Comparison of ENCODE assay signal across 2 cellular contexts in the genomic region with DNA sequence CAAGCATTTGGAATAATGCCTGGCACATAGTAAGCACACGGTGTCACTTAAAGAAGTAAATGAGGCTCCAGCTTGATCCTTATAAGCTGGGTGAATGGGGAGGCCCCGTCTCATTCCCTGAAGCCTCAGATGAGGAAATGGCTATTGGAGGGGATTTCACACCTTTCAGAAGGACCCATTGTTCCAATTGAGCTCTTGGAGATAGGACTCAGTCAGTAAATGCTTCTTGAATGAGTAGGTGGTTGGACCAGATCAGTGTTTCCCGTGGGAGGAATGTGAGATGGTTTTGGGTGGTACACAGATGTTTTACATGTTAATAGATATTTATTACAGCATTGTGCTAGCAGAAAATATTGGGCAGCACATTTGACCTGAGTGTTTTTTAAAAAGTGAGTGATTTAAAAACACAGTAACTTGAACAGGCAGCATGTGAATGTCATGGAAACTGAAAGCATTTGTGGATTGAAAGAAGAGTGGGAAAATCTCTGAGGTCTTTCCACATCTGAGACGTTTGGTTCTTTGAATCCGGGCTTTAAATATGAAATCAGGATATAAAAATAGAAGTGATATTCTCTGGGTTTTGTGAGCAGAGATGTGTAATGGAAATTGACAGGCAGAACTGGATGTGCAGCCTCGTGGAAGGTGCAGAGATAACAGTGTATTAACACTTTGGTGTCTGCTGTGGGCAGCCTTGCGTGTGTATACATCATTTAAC.
TF ChIP-seq lines count a peak whose summit lies in the region.

No MANE protein-coding gene starts in this region.

TF ChIP-seq in K562, 482 proteins besides CTCF, POLR2A, EP300 and RAD21:
- TF ChIP-seq, protein P1, sequence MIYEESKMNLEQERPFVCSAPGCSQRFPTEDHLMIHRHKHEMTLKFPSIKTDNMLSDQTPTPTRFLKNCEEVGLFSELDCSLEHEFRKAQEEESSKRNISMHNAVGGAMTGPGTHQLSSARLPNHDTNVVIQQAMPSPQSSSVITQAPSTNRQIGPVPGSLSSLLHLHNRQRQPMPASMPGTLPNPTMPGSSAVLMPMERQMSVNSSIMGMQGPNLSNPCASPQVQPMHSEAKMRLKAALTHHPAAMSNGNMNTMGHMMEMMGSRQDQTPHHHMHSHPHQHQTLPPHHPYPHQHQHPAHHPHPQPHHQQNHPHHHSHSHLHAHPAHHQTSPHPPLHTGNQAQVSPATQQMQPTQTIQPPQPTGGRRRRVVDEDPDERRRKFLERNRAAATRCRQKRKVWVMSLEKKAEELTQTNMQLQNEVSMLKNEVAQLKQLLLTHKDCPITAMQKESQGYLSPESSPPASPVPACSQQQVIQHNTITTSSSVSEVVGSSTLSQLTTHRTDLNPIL (CRISPR knock-in tag; IDR thresholded peaks at IDR 0.05) = no peak
- no peak for TF ChIP-seq NRF1 (conservative IDR thresholded peaks at IDR 0.05 in 1 of 2, IDR thresholded peaks at IDR 0.05 in 1 of 2)
- TF ChIP-seq, protein P2, sequence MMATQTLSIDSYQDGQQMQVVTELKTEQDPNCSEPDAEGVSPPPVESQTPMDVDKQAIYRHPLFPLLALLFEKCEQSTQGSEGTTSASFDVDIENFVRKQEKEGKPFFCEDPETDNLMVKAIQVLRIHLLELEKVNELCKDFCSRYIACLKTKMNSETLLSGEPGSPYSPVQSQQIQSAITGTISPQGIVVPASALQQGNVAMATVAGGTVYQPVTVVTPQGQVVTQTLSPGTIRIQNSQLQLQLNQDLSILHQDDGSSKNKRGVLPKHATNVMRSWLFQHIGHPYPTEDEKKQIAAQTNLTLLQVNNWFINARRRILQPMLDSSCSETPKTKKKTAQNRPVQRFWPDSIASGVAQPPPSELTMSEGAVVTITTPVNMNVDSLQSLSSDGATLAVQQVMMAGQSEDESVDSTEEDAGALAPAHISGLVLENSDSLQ (IDR thresholded peaks at IDR 0.05) = 0 out of 2 replicates have a peak, but pooled peaks have one; percentile 19

TF ChIP-seq in liver, 16 proteins besides CTCF, POLR2A, EP300 and RAD21 (continued from another document):
- TF ChIP-seq, protein P3, sequence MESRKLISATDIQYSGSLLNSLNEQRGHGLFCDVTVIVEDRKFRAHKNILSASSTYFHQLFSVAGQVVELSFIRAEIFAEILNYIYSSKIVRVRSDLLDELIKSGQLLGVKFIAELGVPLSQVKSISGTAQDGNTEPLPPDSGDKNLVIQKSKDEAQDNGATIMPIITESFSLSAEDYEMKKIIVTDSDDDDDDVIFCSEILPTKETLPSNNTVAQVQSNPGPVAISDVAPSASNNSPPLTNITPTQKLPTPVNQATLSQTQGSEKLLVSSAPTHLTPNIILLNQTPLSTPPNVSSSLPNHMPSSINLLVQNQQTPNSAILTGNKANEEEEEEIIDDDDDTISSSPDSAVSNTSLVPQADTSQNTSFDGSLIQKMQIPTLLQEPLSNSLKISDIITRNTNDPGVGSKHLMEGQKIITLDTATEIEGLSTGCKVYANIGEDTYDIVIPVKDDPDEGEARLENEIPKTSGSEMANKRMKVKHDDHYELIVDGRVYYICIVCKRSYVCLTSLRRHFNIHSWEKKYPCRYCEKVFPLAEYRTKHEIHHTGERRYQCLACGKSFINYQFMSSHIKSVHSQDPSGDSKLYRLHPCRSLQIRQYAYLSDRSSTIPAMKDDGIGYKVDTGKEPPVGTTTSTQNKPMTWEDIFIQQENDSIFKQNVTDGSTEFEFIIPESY (IDR thresholded peaks at IDR 0.05) = no peak
- TF ChIP-seq, protein P4, sequence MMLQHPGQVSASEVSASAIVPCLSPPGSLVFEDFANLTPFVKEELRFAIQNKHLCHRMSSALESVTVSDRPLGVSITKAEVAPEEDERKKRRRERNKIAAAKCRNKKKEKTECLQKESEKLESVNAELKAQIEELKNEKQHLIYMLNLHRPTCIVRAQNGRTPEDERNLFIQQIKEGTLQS (IDR thresholded peaks at IDR 0.05) = no peak
- TF ChIP-seq SP1 (IDR thresholded peaks at IDR 0.05) = no peak
TF ChIP-seq in liver: peak in this region for 0.
